In the genomic region with DNA sequence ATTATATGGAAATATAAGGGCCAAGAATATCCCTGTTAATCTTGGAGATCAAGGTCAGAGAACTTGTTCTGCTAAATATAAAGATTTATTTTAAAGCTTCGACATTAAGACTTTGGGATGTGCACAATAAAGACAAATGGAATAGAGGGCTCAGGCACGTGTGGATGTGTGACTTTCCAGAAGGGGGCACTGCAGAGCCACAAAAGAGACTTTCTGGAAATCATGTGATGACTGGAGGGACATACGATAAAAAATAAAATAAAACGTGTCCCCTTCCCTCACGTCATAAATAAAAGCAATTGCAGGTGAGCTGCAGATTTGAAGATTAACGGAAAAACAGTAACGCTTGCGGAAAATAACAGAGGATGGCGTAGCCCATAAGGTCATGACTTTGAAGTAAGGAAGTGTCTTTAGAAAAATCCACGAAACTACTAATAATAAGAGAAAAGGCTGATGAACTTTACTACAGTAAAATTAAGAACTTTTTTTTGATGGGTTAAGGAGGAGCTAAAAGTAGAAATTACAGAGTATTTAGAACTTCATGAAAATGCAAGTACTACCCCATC, we compare ENCODE assay signal across 8 cellular contexts. TPM values are rescaled to one million over a fixed set of nuclear protein-coding genes. Genes with fewer than 3 reads are reported as not detected.
A peak's percentile ranks its signal among the peaks of the same experiment; 100 is the strongest.
DNase-seq lines count a peak whose midpoint lies in the region; ATAC-seq and TF ChIP-seq lines count a peak whose summit lies in the region.

No MANE protein-coding gene starts in this region.

- H3K4me1 ChIP-seq in heart left ventricle: peaks cover 0 to 3% (median 0%) of the 10 kb centered on the region in 12 donors

- H3K36me3 ChIP-seq in heart left ventricle: no peaks in the 10 kb centered on the region

- no peaks in the 10 kb centered on the region for H3K9me3 ChIP-seq in heart left ventricle

- peak; percentile 41 to 72 (median 62) for TF ChIP-seq CTCF in heart left ventricle (IDR thresholded peaks at IDR 0.05)

- no peak for ATAC-seq in heart left ventricle
- ATAC-seq in GM21717 (IDR thresholded peaks at IDR 0.05; ENCODE audit: unreplicated experiment): no peak
- no peak for ATAC-seq in HG03159 (IDR thresholded peaks at IDR 0.05; ENCODE audit: unreplicated experiment)

- H3K27me3 ChIP-seq in heart left ventricle: no peaks in the 10 kb centered on the region

- no peak for TF ChIP-seq POLR2A in heart left ventricle (IDR thresholded peaks at IDR 0.05)

- no peak overlapping the region for H3K27ac ChIP-seq in heart left ventricle

- DNase-seq in NCI-H82 (lab: John Stamatoyannopoulos, UW) (peak; percentile 64), NCI-H82 treated with DMSO at 0.1 percent for 48 hours (lab: John Stamatoyannopoulos, UW; ENCODE audit: unreplicated experiment) (no peak), NOMO-1 treated with DMSO at 0.1 percent for 48 hours (lab: John Stamatoyannopoulos, UW; ENCODE audit: unreplicated experiment) (peak; percentile 36), heart left ventricle (no peak)
- DNase-seq in activated T-helper 9 cell treated with anti-CD3 and anti-CD28 coated beads, Interleukin-2, amount 50 U/mL, for 16 hours (ENCODE audit: low read depth): peak; percentile 36
- peak; percentile 42 to 80 (median 47) for DNase-seq in stimulated activated CD4-positive, alpha-beta T cell treated with anti-CD3 and anti-CD28 coated beads, Interleukin-12 subunit alpha, Interleukin-12 subunit beta, amount 100 ng/mL, for 48 hours (ENCODE audit: low read depth in 2 of 3, low spot score in 1 of 3)

- H3K4me3 ChIP-seq in heart left ventricle: no peak overlapping the region

- 38 to 46% (median 43%) methylated on average over 10 of the region's 10 CpGs for WGBS in heart left ventricle, 4 donors

- intact Hi-C loops in heart left ventricle (cut with DNase I): no loop called here

RNA-seq across cellular contexts. Expression of a gene that starts 9.4 kb away (rescaled TPM):
- 10 to 100 TPM in 8 of 9 donors, 1 to 10 TPM in 1; 6.2 to 42.0 (median 25.5) TPM for total RNA-seq in heart left ventricle
- 10 to 100 TPM in 1 of 2 donors, 1 to 10 TPM in 1; 9.9 to 21.9 TPM for polyA plus RNA-seq in heart left ventricle

RNA-seq across cellular contexts. Expression of a gene that starts 41.2 kb away (rescaled TPM):
- 100 to 1,000 TPM in 4 of 9 donors, 10 to 100 TPM in 5; 37.0 to 406 (median 66.2) TPM for total RNA-seq in heart left ventricle
- polyA plus RNA-seq in heart left ventricle: 100 to 1,000 TPM in 1 of 2 donors, 10 to 100 TPM in 1; 85.5 to 189 TPM

RNA-seq across cellular contexts. Expression of a gene that starts 55.6 kb away (rescaled TPM):
- total RNA-seq in heart left ventricle: 10 to 100 TPM; 20.4 to 43.7 (median 24.1) TPM
- 10 to 100 TPM in 1 of 2 donors, 1 to 10 TPM in 1; 5.1 to 46.2 TPM for polyA plus RNA-seq in heart left ventricle

Comparison
In these comparisons a context has a peak if more than half of its experiments do, and no peak if none do; other contexts are left out.
1. DNase-seq: peak in NCI-H82 (single experiment), NOMO-1 treated with DMSO at 0.1 percent for 48 hours (single experiment), activated T-helper 9 cell treated with anti-CD3 and anti-CD28 coated beads, Interleukin-2, amount 50 U/mL, for 16 hours (single experiment) and stimulated activated CD4-positive, alpha-beta T cell treated with anti-CD3 and anti-CD28 coated beads, Interleukin-12 subunit alpha, Interleukin-12 subunit beta, amount 100 ng/mL, for 48 hours (3 of 3); none in NCI-H82 treated with DMSO at 0.1 percent for 48 hours (single experiment) and heart left ventricle (0 of 5).